2 cellular contexts compared by ENCODE assay signal in genomic region chr12:8829621-8830020, GRCh38.
TF ChIP-seq lines count a peak whose summit lies in the region.

No MANE protein-coding gene starts in this region.

TF ChIP-seq in HEK293, 187 proteins besides CTCF, POLR2A, EP300 and RAD21:
- TF ChIP-seq ZBTB8A (tag by site-specific recombination; IDR thresholded peaks at IDR 0.05) (no peak), KLF1 (tag by site-specific recombination; IDR thresholded peaks at IDR 0.05) (peak; percentile 30; the same call in 1 of the 2 replicates), ZNF211 (tag by site-specific recombination; IDR thresholded peaks at IDR 0.05; ENCODE audit: low read depth) (no peak), ZBTB6 (tag by site-specific recombination; IDR thresholded peaks at IDR 0.05) (no peak)
- TF ChIP-seq, protein P1, sequence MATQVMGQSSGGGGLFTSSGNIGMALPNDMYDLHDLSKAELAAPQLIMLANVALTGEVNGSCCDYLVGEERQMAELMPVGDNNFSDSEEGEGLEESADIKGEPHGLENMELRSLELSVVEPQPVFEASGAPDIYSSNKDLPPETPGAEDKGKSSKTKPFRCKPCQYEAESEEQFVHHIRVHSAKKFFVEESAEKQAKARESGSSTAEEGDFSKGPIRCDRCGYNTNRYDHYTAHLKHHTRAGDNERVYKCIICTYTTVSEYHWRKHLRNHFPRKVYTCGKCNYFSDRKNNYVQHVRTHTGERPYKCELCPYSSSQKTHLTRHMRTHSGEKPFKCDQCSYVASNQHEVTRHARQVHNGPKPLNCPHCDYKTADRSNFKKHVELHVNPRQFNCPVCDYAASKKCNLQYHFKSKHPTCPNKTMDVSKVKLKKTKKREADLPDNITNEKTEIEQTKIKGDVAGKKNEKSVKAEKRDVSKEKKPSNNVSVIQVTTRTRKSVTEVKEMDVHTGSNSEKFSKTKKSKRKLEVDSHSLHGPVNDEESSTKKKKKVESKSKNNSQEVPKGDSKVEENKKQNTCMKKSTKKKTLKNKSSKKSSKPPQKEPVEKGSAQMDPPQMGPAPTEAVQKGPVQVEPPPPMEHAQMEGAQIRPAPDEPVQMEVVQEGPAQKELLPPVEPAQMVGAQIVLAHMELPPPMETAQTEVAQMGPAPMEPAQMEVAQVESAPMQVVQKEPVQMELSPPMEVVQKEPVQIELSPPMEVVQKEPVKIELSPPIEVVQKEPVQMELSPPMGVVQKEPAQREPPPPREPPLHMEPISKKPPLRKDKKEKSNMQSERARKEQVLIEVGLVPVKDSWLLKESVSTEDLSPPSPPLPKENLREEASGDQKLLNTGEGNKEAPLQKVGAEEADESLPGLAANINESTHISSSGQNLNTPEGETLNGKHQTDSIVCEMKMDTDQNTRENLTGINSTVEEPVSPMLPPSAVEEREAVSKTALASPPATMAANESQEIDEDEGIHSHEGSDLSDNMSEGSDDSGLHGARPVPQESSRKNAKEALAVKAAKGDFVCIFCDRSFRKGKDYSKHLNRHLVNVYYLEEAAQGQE (tag by site-specific recombination; IDR thresholded peaks at IDR 0.05), result peak; percentile 89

TF ChIP-seq in K562, 482 proteins besides CTCF, POLR2A, EP300 and RAD21:
- no peak for TF ChIP-seq NCOA1 (IDR thresholded peaks at IDR 0.05; ENCODE audit: low read depth)
- TF ChIP-seq NR2F6 (CRISPR knock-in tag; IDR thresholded peaks at IDR 0.05), result no peak
- TF ChIP-seq, protein P1 (CRISPR knock-in tag; IDR thresholded peaks at IDR 0.05; ENCODE audit: low read depth), result no peak
TF ChIP-seq in K562: peak in this region for 0.
